In the genomic region with DNA sequence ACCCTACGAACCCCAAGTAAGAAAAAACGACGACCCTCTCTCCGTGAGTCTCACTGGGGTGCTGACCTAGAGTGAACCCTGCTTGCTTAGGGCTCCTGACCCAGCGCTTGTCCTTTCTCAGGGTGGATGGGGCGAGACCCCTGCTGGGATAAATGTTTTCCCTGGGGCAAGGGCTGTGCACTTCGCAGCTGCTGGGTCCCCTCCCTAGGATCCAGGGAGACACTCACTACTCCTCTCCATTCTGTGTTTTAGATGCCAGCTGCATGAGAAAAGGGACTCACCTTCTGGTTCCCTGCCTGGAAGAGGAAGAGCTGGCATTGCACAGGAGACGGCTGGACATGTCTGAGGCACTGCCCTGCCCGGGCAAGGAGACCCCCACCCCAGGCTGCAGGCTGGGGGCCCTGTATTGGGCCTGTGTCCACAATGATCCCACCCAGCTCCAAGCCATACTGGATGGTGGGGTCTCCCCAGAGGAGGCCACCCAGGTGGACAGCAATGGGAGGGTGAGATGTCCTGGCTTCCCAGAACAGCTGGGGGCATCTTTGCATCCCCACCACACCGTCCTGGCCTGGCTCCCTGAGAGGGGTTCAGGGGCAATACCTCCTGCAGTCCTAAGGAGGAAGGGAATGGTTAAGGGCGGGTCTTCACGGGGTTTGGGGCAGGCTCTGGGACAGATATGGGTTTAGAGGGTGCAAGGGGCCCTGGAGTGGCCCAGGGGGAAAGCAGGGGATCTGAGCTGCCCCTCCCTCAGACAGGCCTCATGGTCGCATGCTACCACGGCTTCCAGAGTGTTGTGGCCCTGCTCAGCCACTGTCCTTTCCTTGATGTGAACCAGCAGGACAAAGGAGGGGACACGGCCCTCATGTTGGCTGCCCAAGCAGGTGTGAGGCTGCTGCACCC, we compare ENCODE assay signal across 21 cellular contexts. TPM values are rescaled to one million over a fixed set of nuclear protein-coding genes. Genes with fewer than 3 reads are reported as not detected.
DNase-seq lines count a peak whose midpoint lies in the region; ATAC-seq, FAIRE-seq and TF ChIP-seq lines count a peak whose summit lies in the region.
"Had no signal": no experiment of that assay in that cellular context is flagged by ENCODE, and none has a peak within 500 bp of the region (broad histone marks: within the 10 kb centered on the region; RNA-seq: fewer than 3 reads in every experiment).

No MANE protein-coding gene starts in this region.

- POLR2A ChIA-PET in SK-N-SH (lab: Yijun Ruan, JAX), result no interaction called here

- DNase-seq in SK-N-SH (peak; percentile 19), adipocyte (ENCODE audit: low read depth) (no peak), skeletal muscle cell (ENCODE audit: low read depth) (no peak), amniotic stem cell (lab: John Stamatoyannopoulos, UW) (no peak), H54 (ENCODE audit: insufficient read length, low spot score) (no peak), breast epithelium (ENCODE audit: low spot score in 2 of 2) (no peak)
- DNase-seq: activated naive CD4-positive, alpha-beta T cell treated with anti-CD3 and anti-CD28 coated beads, Interleukin-2, amount 10 ng/mL, durations not matched to agents 7 days and 5 days; CD4-positive, CD25-positive, alpha-beta regulatory T cell; nucleus accumbens; stimulated activated CD4-positive, alpha-beta T cell treated with anti-CD3 and anti-CD28 coated beads, Interleukin-2, amount 100 ng/mL, for 48 hours; SW 1271 had no signal

- no peaks in the 10 kb centered on the region for H3K9me2 ChIP-seq in SK-N-SH

- no peak overlapping the region for H3K4me2 ChIP-seq in SK-N-SH

- FAIRE-seq in H54 (lab: Jason Lieb, UNC), result no peak

- TF ChIP-seq CTCF in SK-N-SH (IDR thresholded peaks at IDR 0.05) (no peak), breast epithelium (IDR thresholded peaks at IDR 0.05) (no peak)

- no peaks in the 10 kb centered on the region for H3K79me2 ChIP-seq in SK-N-SH (ENCODE audit: insufficient read depth)

- intact Hi-C loops in breast epithelium (cut with DNase I; ENCODE audit: low total_unique reads), result no loop called here

- TF ChIP-seq POLR2A in H54 (IDR thresholded peaks at IDR 0.05; ENCODE audit: low read depth, low read length), result no peak
- TF ChIP-seq POLR2A in breast epithelium (IDR thresholded peaks at IDR 0.05), result no peak

- H3K27me3 ChIP-seq in SK-N-SH (ENCODE audit: insufficient read depth) (no peaks in the 10 kb centered on the region), adipocyte (replicated peaks; ENCODE audit: control insufficient read depth, insufficient read depth, low read length) (no peaks in the 10 kb centered on the region), iPS-20b (ENCODE audit: insufficient read depth, low read length) (peaks cover 14% of the 10 kb centered on the region), breast epithelium (no peaks in the 10 kb centered on the region)
- H3K27me3 ChIP-seq: body of pancreas had no signal

- 84% methylated on average over 8 of the region's 15 CpGs for WGBS in SK-N-SH (ENCODE audit: low lambda C conversion rate)

- no peaks in the 10 kb centered on the region; a peak in 1 of 4 replicates for H3K4me1 ChIP-seq in SK-N-SH (ENCODE audit: control insufficient read depth in 1 of 2, insufficient read depth in 2 of 2, low read depth in 1 of 2, low read length in 1 of 2)
- peaks cover 8% of the 10 kb centered on the region for H3K4me1 ChIP-seq in adipocyte (ENCODE audit: control insufficient read depth, insufficient read depth, low read length)
- peaks cover 4% of the 10 kb centered on the region; the same call in 1 of the 2 replicates for H3K4me1 ChIP-seq in iPS-20b (ENCODE audit: insufficient read depth, low read length)
- H3K4me1 ChIP-seq in breast epithelium, result peaks cover 0 to 5% of the 10 kb centered on the region in 2 donors

- H3K9ac ChIP-seq in SK-N-SH (no peak overlapping the region), adipocyte (ENCODE audit: low read length) (no peak overlapping the region), iPS-20b (ENCODE audit: low read depth, low read length) (no peak overlapping the region)

- no peaks in the 10 kb centered on the region for H3F3A ChIP-seq in SK-N-SH (replicated peaks; ENCODE audit: insufficient read depth)

- H3K36me3 ChIP-seq in SK-N-SH (replicated peaks in 1 of 2; ENCODE audit: control insufficient read depth in 1 of 2, insufficient read depth in 2 of 2, low read length in 1 of 2), result no peaks in the 10 kb centered on the region
- no peaks in the 10 kb centered on the region for H3K36me3 ChIP-seq in adipocyte (ENCODE audit: control insufficient read depth, insufficient read depth, low read length, severe bottlenecking)
- no peaks in the 10 kb centered on the region for H3K36me3 ChIP-seq in iPS-20b (ENCODE audit: insufficient read depth, low read depth, low read length)
- no peaks in the 10 kb centered on the region for H3K36me3 ChIP-seq in breast epithelium

- no peak for ATAC-seq in SK-N-SH treated with all-trans-retinoic acid at 6 μM for 48 hours

- H3K27ac ChIP-seq in SK-N-SH (ENCODE audit: low read depth in 2 of 2, low read length in 1 of 2) (no peak overlapping the region), iPS-20b (ENCODE audit: low read length) (no peak overlapping the region), breast epithelium (no peak overlapping the region)
- H3K27ac ChIP-seq: body of pancreas had no signal

- no peak overlapping the region for H3K4me3 ChIP-seq in SK-N-SH (ENCODE audit: low read depth in 2 of 2, low read length in 1 of 2)
- H3K4me3 ChIP-seq in adipocyte (ENCODE audit: low read length), result peak overlapping the region; percentile 38
- peak overlapping the region; percentile 65 for H3K4me3 ChIP-seq in iPS-20b (ENCODE audit: low read length)
- H3K4me3 ChIP-seq in skeletal muscle cell (ENCODE audit: low read depth, low read length), result peak overlapping the region; percentile 21
- peak overlapping the region in 1 of 3 donors; percentile 37 for H3K4me3 ChIP-seq in breast epithelium
- H3K4me3 ChIP-seq: body of pancreas, mucosa of descending colon had no signal

- H4K20me1 ChIP-seq in SK-N-SH (ENCODE audit: insufficient read depth), result no peaks in the 10 kb centered on the region

- H2AFZ ChIP-seq in SK-N-SH (ENCODE audit: low read depth), result no peak overlapping the region

- CTCF ChIA-PET in SK-N-SH (lab: Yijun Ruan, JAX), result interaction anchor here (0.8 to 12.2 kb wide), 14 partner anchors 13 to 467 kb away, joined by 3 to 141 read pairs (median 5); no protein-coding TSS in a partner anchor

- TF ChIP-seq EP300 in SK-N-SH (IDR thresholded peaks at IDR 0.05; ENCODE audit: borderline replicate concordance in 1 of 2, low read depth in 1 of 2, low read length in 1 of 2), result no peak

- TF ChIP-seq RAD21 in SK-N-SH (IDR thresholded peaks at IDR 0.05; ENCODE audit: low read length), result no peak

- H3K9me3 ChIP-seq in SK-N-SH (no peaks in the 10 kb centered on the region), adipocyte (ENCODE audit: control insufficient read depth, low read length) (no peaks in the 10 kb centered on the region), iPS-20b (ENCODE audit: insufficient read depth, low read depth, low read length) (no peaks in the 10 kb centered on the region), breast epithelium (no peaks in the 10 kb centered on the region)
- H3K9me3 ChIP-seq: body of pancreas, mucosa of descending colon had no signal

TF ChIP-seq in SK-N-SH, 30 proteins besides CTCF, POLR2A, EP300 and RAD21 (continues in another document):
- TF ChIP-seq RXRA (IDR thresholded peaks at IDR 0.05; ENCODE audit: borderline replicate concordance, low read depth) (no peak), EZH2phosphoT487 (IDR thresholded peaks at IDR 0.05; ENCODE audit: borderline replicate concordance, low read depth) (no peak), SIN3A (IDR thresholded peaks at IDR 0.05; ENCODE audit: borderline replicate concordance, low read depth, low read length) (no peak), GATA2 (CRISPR knock-in tag; IDR thresholded peaks at IDR 0.05) (no peak), CHD2 (IDR thresholded peaks at IDR 0.05; ENCODE audit: low read length, partially characterized antibody) (no peak), TEAD4 (IDR thresholded peaks at IDR 0.05; ENCODE audit: borderline replicate concordance, insufficient read depth) (no peak), FOSL2 (IDR thresholded peaks at IDR 0.05; ENCODE audit: borderline replicate concordance, low read depth) (no peak), GABPA (IDR thresholded peaks at IDR 0.05; ENCODE audit: low read depth) (no peak), FOXJ3 (CRISPR knock-in tag; IDR thresholded peaks at IDR 0.05) (no peak), TCF12 (IDR thresholded peaks at IDR 0.05) (no peak)

TF ChIP-seq in SK-N-SH treated with all-trans-retinoic acid at 6 μM for 48 hours, 23 proteins besides CTCF, POLR2A, EP300 and RAD21 (continues in another document):
- TF ChIP-seq ZFP3 (CRISPR knock-in tag; IDR thresholded peaks at IDR 0.05), result no peak

RNA-seq across cellular contexts. Expression of gene ANKRD33, which starts 0.7 kb away (rescaled TPM):
- not detected in 2 replicates for polyA plus RNA-seq in SK-N-SH (2012; rRNA removed)
- not detected in 2 replicates for polyA plus RNA-seq in SK-N-SH (2012; cell fraction: cytosol; rRNA removed)
- 0.11 and 0.13 TPM in 2 replicates for polyA plus RNA-seq in SK-N-SH (2012; cell fraction: nucleus; rRNA removed)
- not detected for total RNA-seq in breast epithelium
- total RNA-seq: A673; body of pancreas; CD4-positive, CD25-positive, alpha-beta regulatory T cell; Daoy; dermis blood vessel endothelial cell; HT-29; M059J; RPMI7951 had no signal
- polyA plus RNA-seq: CD4-positive, CD25-positive, alpha-beta regulatory T cell had no signal

RNA-seq across cellular contexts. Expression of gene ACVRL1, which starts 18.7 kb away (rescaled TPM):
- polyA plus RNA-seq in SK-N-SH (2012; rRNA removed), result 0.07 and 0.08 TPM in 2 replicates
- polyA plus RNA-seq in SK-N-SH (2012; cell fraction: cytosol; rRNA removed), result 0.05 and 0.07 TPM in 2 replicates
- 0.11 and 0.54 TPM in 2 replicates for polyA plus RNA-seq in SK-N-SH (2012; cell fraction: nucleus; rRNA removed)
- total RNA-seq in breast epithelium, result 100 to 1,000 TPM in 2 of 3 donors, 10 to 100 TPM in 1; 24.7 to 274 (median 109) TPM
- total RNA-seq: CD4-positive, CD25-positive, alpha-beta regulatory T cell; HT-29; RPMI7951 had no signal
- polyA plus RNA-seq: CD4-positive, CD25-positive, alpha-beta regulatory T cell had no signal

RNA-seq across cellular contexts. Expression of gene FIGNL2, which starts 40.0 kb away (rescaled TPM):
- polyA plus RNA-seq in SK-N-SH (2012; rRNA removed), result 0.05 and 0.08 TPM in 2 replicates
- polyA plus RNA-seq in SK-N-SH (2012; cell fraction: cytosol; rRNA removed), result 0.03 and 0.05 TPM in 2 replicates
- 0.46 and 0.58 TPM in 2 replicates for polyA plus RNA-seq in SK-N-SH (2012; cell fraction: nucleus; rRNA removed)
- 1 to 10 TPM in 1 of 3 donors, under 1 TPM in 2; 0.16 to 1.3 (median 0.29) TPM for total RNA-seq in breast epithelium
- total RNA-seq: Daoy, HT-29, RPMI7951 had no signal

Comparison
In these comparisons a context has a peak if more than half of its experiments do, and no peak if none do; other contexts are left out.
1. H3K4me3 ChIP-seq: peak in adipocyte (single experiment), iPS-20b (single experiment) and skeletal muscle cell (single experiment); none in SK-N-SH (0 of 2).